Comparison of ENCODE assay signal across 16 cellular contexts in the genomic region with DNA sequence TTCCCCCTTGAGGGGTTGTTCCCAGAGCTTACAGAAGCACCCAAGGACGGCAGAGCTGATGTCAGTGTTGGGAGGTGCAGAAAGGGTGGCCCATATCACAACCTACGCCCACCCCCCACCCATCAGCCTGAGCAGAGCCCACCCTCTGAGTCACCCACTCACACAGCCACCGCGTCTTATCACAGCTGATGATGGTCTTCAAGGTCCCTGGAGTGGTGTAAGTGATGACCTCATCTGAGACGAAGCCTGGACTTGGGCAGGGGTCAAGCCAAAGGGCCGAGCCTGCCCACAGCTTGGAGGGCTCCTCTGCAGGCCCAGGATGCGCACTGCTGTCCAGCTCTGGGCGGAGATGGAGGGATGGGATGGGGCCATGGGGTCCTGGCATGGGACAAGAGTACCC. TPM values are rescaled to one million over a fixed set of nuclear protein-coding genes. Genes with fewer than 3 reads are reported as not detected.
A peak's percentile ranks its signal among the peaks of the same experiment; 100 is the strongest.
DNase-seq lines count a peak whose midpoint lies in the region; ATAC-seq and TF ChIP-seq lines count a peak whose summit lies in the region.
"Had no signal": no experiment of that assay in that cellular context is flagged by ENCODE, and none has a peak within 500 bp of the region (broad histone marks: within the 10 kb centered on the region; RNA-seq: fewer than 3 reads in every experiment).

No MANE protein-coding gene starts in this region.

- H3K79me1 ChIP-seq in mesenchymal stem cell (replicated peaks; ENCODE audit: low read length, poor library complexity, severe bottlenecking), result no peaks in the 10 kb centered on the region

- no peak overlapping the region for H4K91ac ChIP-seq in mesenchymal stem cell (ENCODE audit: low read length)

- no peak overlapping the region for H2BK120ac ChIP-seq in mesenchymal stem cell (ENCODE audit: low read depth, low read length)

- intact Hi-C loops in Right ventricle myocardium inferior (cut with DNase I) (no loop called here), left ventricle myocardium superior (cut with micrococcal nuclease) (no loop called here)

- no peak overlapping the region for H3K23ac ChIP-seq in mesenchymal stem cell (ENCODE audit: low read length in 2 of 2)

- peak overlapping the region in 1 of 2 experiments; percentile 16 for H3K18ac ChIP-seq in mesenchymal stem cell (ENCODE audit: low read depth in 1 of 2, low read length in 2 of 2)

- no peaks in the 10 kb centered on the region for H3K9me3 Mint-ChIP-seq in progenitor cell of endocrine pancreas (ENCODE audit: low read depth)
- H3K9me3 Mint-ChIP-seq: CD8-positive, alpha-beta memory T cell; IgD-negative memory B cell had no signal

- H2AFZ ChIP-seq in mesenchymal stem cell (ENCODE audit: low read depth, low read length), result no peak overlapping the region
- H2AFZ ChIP-seq: GM23248, PC-9 had no signal

- H3K4me1 Mint-ChIP-seq in progenitor cell of endocrine pancreas (ENCODE audit: low read depth), result peaks cover 7% of the 10 kb centered on the region
- H3K4me1 Mint-ChIP-seq: CD8-positive, alpha-beta memory T cell had no signal

- H3K4me3 ChIP-seq in adipocyte (ENCODE audit: low read length) (no peak overlapping the region), mesenchymal stem cell (ENCODE audit: insufficient read depth in 1 of 2, low read depth in 1 of 2, low read length in 2 of 2) (no peak overlapping the region)
- H3K4me3 ChIP-seq: GM23248, PC-9 had no signal

- no peak overlapping the region for H3K4me2 ChIP-seq in mesenchymal stem cell (ENCODE audit: low read length, poor library complexity, severe bottlenecking)
- H3K4me2 ChIP-seq: PC-9 had no signal

- TF ChIP-seq CTCF in progenitor cell of endocrine pancreas (IDR thresholded peaks at IDR 0.05; ENCODE audit: unreplicated experiment), result no peak

- peak overlapping the region; percentile 88 for H3K27ac Mint-ChIP-seq in progenitor cell of endocrine pancreas
- H3K27ac Mint-ChIP-seq: CD8-positive, alpha-beta memory T cell had no signal

- no peak overlapping the region for H3K4ac ChIP-seq in mesenchymal stem cell (ENCODE audit: low read depth in 1 of 2, low read length in 2 of 2)

- H4K8ac ChIP-seq in mesenchymal stem cell (ENCODE audit: low read length), result no peak overlapping the region

- H3K9me3 ChIP-seq in adipocyte (ENCODE audit: control insufficient read depth, low read length) (no peaks in the 10 kb centered on the region), mesenchymal stem cell (ENCODE audit: control insufficient read depth, low read length) (no peaks in the 10 kb centered on the region)
- H3K9me3 ChIP-seq: BE2C had no signal

- no peak for DNase-seq in Right ventricle myocardium inferior (ENCODE audit: missing footprints)
- DNase-seq in left ventricle myocardium superior, result no peak
- DNase-seq in adipocyte (ENCODE audit: low read depth), result no peak
- DNase-seq in mesenchymal stem cell, result no peak
- no peak for DNase-seq in progenitor cell of endocrine pancreas (ENCODE audit: low spot score, unreplicated experiment)
- DNase-seq in iPS-NIHi11 (ENCODE audit: low spot score), result no peak
- DNase-seq: CD8-positive, alpha-beta memory T cell; DMS79; NCI-H1105; NCI-H1694 had no signal

- H3K27me3 ChIP-seq in adipocyte (replicated peaks; ENCODE audit: control insufficient read depth, insufficient read depth, low read length), result no peaks in the 10 kb centered on the region
- peaks cover 19 to 20% of the 10 kb centered on the region in 2 experiments for H3K27me3 ChIP-seq in mesenchymal stem cell (ENCODE audit: control insufficient read depth in 1 of 2, insufficient read depth in 1 of 2, low read length in 2 of 2)
- H3K27me3 ChIP-seq: BE2C had no signal

- no peak overlapping the region for H2BK5ac ChIP-seq in mesenchymal stem cell (ENCODE audit: low read depth, low read length, poor library complexity, severe bottlenecking)

- H3K27me3 Mint-ChIP-seq in progenitor cell of endocrine pancreas, result peaks cover 35% of the 10 kb centered on the region

- 57% methylated on average over 4 of the region's 8 CpGs for WGBS in mesenchymal stem cell

- H3K4me1 ChIP-seq in adipocyte (ENCODE audit: control insufficient read depth, insufficient read depth, low read length), result peaks cover 35% of the 10 kb centered on the region
- peaks cover 36% of the 10 kb centered on the region for H3K4me1 ChIP-seq in mesenchymal stem cell (ENCODE audit: control insufficient read depth, insufficient read depth, low read depth, low read length)

- H2BK12ac ChIP-seq in mesenchymal stem cell (ENCODE audit: low read length in 2 of 2), result peak overlapping the region in 1 of 2 experiments; percentile 75

- no peak overlapping the region for H3K4me3 Mint-ChIP-seq in progenitor cell of endocrine pancreas (ENCODE audit: low read depth)
- H3K4me3 Mint-ChIP-seq: CD8-positive, alpha-beta memory T cell; IgD-negative memory B cell had no signal

- H3K14ac ChIP-seq in mesenchymal stem cell (ENCODE audit: low read length in 2 of 2), result no peak overlapping the region

- H3K9ac ChIP-seq in adipocyte (ENCODE audit: low read length), result peak overlapping the region; percentile 30
- peak overlapping the region; percentile 29 for H3K9ac ChIP-seq in mesenchymal stem cell (ENCODE audit: low read length)
- H3K9ac ChIP-seq: GM23248 had no signal

- no peak overlapping the region for H2BK15ac ChIP-seq in mesenchymal stem cell (ENCODE audit: low read depth, poor library complexity, severe bottlenecking)

- ATAC-seq in Right ventricle myocardium inferior, result peak; percentile 12
- no peak for ATAC-seq in left ventricle myocardium superior
- ATAC-seq in GM19455 (IDR thresholded peaks at IDR 0.05; ENCODE audit: unreplicated experiment), result no peak
- no peak for ATAC-seq in HG03159 (IDR thresholded peaks at IDR 0.05; ENCODE audit: unreplicated experiment)

- H3K36me3 ChIP-seq in adipocyte (ENCODE audit: control insufficient read depth, insufficient read depth, low read length, severe bottlenecking), result no peaks in the 10 kb centered on the region
- no peaks in the 10 kb centered on the region for H3K36me3 ChIP-seq in mesenchymal stem cell (ENCODE audit: control insufficient read depth in 1 of 2, insufficient read depth in 2 of 2, low read depth in 1 of 2, low read length in 2 of 2)
- H3K36me3 ChIP-seq: BE2C had no signal

- H2AK5ac ChIP-seq in mesenchymal stem cell (ENCODE audit: low read length, severe bottlenecking), result no peak overlapping the region

- H3K27ac ChIP-seq in mesenchymal stem cell (ENCODE audit: low read length, poor library complexity, severe bottlenecking), result no peak overlapping the region
- H3K27ac ChIP-seq: GM23248, PC-9 had no signal

- H3K36me3 Mint-ChIP-seq in progenitor cell of endocrine pancreas (ENCODE audit: insufficient read depth), result no peaks in the 10 kb centered on the region
- H3K36me3 Mint-ChIP-seq: CD8-positive, alpha-beta memory T cell; IgD-negative memory B cell had no signal

RNA-seq across cellular contexts. Expression of a gene that starts 3.0 kb away (rescaled TPM):
- total RNA-seq in Right ventricle myocardium inferior, result 131 TPM
- 95.6 TPM for total RNA-seq in left ventricle myocardium superior
- 88.3 TPM for polyA plus RNA-seq in mesenchymal stem cell (2013, experiment 1 of 2)
- polyA plus RNA-seq in mesenchymal stem cell (2013, experiment 2 of 2), result 87.5 TPM
- total RNA-seq in progenitor cell of endocrine pancreas, result 0.69 and 0.86 TPM in 2 replicates
- total RNA-seq: CD8-positive, alpha-beta memory T cell had no signal
- polyA plus RNA-seq: CD8-positive, alpha-beta memory T cell; IgD-negative memory B cell had no signal

Comparison
In these comparisons a context has a peak if more than half of its experiments do, and no peak if none do; other contexts are left out.
1. RNA of a gene that starts 3.0 kb away (total RNA-seq): 131 TPM in Right ventricle myocardium inferior (single experiment) and 95.6 TPM in left ventricle myocardium superior (single experiment); 0.69 to 0.86 TPM in progenitor cell of endocrine pancreas; every median in the first group is over 10 times any median in the second.